In the genomic region with DNA sequence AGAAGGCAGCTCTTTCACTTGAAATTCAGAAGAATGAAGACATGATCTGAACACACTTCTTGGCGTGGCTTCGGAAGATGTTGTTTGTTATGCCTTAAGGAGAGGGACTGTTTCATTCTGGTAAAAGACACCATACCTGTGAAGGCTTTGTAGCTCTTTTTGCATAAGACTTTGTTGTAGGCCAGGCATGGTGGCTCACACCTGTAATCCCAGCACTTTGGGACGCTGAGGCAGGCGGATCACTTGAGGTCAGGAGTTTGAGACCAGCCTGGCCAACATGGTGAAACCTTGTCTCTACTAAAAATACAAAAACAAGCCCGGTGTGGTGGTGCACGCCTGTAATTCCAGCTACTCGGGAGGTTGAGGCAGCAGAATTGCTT, we compare ENCODE assay signal across 7 cellular contexts.
DNase-seq lines count a peak whose midpoint lies in the region; ATAC-seq, FAIRE-seq and TF ChIP-seq lines count a peak whose summit lies in the region.
"Not testable (repeated sequence)": the region's sequence is repeated elsewhere in the genome, so short reads cannot be mapped to it uniquely, and the experiment has no call there.

No MANE protein-coding gene starts in this region.

- no CpG with 5 or more reads among the region's 7 CpGs for WGBS in trophoblast cell (ENCODE audit: extremely low coverage, insufficient coverage, insufficient read length)

- H3K27me3 ChIP-seq in BLaER1 treated with 17β-estradiol and CSF1 and Interleukin-3, amounts not matched to agents 10 nM and 100 nM; HUES6 (ENCODE audit: control insufficient read depth, insufficient read depth, low read length); endothelial cell of umbilical vein (ENCODE audit: control insufficient read depth in 2 of 2, insufficient read depth in 2 of 2, low read length in 2 of 2); trophoblast cell (ENCODE audit: insufficient read depth, low read length): not testable (repeated sequence)

- not testable (repeated sequence) for H3K4me3 ChIP-seq in BLaER1 treated with 17β-estradiol and CSF1 and Interleukin-3, amounts not matched to agents 10 nM and 100 nM; HUES6 (ENCODE audit: low read depth, low read length); endothelial cell of umbilical vein (replicated peaks in 1 of 3; ENCODE audit: insufficient read depth in 1 of 3, low read depth in 1 of 3, low read length in 3 of 3); mucosa of descending colon; trophoblast cell (ENCODE audit: low read depth, low read length)

- FAIRE-seq in endothelial cell of umbilical vein (lab: Jason Lieb, UNC), result not testable (repeated sequence)

- not testable (repeated sequence) for H3K9me3 ChIP-seq in BLaER1 treated with 17β-estradiol and CSF1 and Interleukin-3, amounts not matched to agents 10 nM and 100 nM (replicated peaks in 1 of 11); HUES6 (ENCODE audit: control insufficient read depth, insufficient read depth, low read depth, low read length); endothelial cell of umbilical vein (replicated peaks; ENCODE audit: control insufficient read depth, insufficient read depth, low read length); mucosa of descending colon; trophoblast cell (ENCODE audit: insufficient read depth, low read depth, low read length)

- H3K9me1 ChIP-seq in endothelial cell of umbilical vein (replicated peaks; ENCODE audit: control insufficient read depth, extremely low read depth, insufficient read depth, low read length), result not testable (repeated sequence)

- not testable (repeated sequence) for H3K4me3 Mint-ChIP-seq in activated CD4-positive, alpha-beta T cell treated with anti-CD3 and anti-CD28 coated beads, Interleukin-2, amount 10 ng/mL, durations not matched to agents 24 days and 14 days; activated naive CD8-positive, alpha-beta T cell treated with anti-CD3 and anti-CD28 coated beads for 36 hours

- peak overlapping the region; percentile 48 to 79 (median 63) for H3K4me2 ChIP-seq in BLaER1 treated with 17β-estradiol and CSF1 and Interleukin-3, amounts not matched to agents 10 nM and 100 nM
- peak overlapping the region; percentile 55 for H3K4me2 ChIP-seq in endothelial cell of umbilical vein (ENCODE audit: insufficient read depth, low read length)
- H3K4me2 ChIP-seq in trophoblast cell (ENCODE audit: low read length), result not testable (repeated sequence)

- not testable (repeated sequence) for DNase-seq in activated CD4-positive, alpha-beta T cell treated with anti-CD3 and anti-CD28 coated beads, Interleukin-2, amount 10 ng/mL, durations not matched to agents 24 days and 14 days; activated naive CD8-positive, alpha-beta T cell treated with anti-CD3 and anti-CD28 coated beads for 36 hours; endothelial cell of umbilical vein (ENCODE audit: low read depth, low spot score); mucosa of descending colon; trophoblast cell

- intact Hi-C loops in activated CD4-positive, alpha-beta T cell treated with anti-CD3 and anti-CD28 coated beads, Interleukin-2, amount 10 ng/mL, durations not matched to agents 24 days and 14 days (cut with micrococcal nuclease); mucosa of descending colon (cut with DNase I, micrococcal nuclease): not testable (repeated sequence)
- intact Hi-C loops in endothelial cell of umbilical vein (cut with micrococcal nuclease), result loop anchor here (5.0 kb wide), 1 partner anchor 105 kb away; no protein-coding TSS in a partner anchor

- dilution Hi-C loops in endothelial cell of umbilical vein (cut with MboI; ENCODE audit: extremely low pct_ligation_motif_present, low sequenced_read_pairs), result not testable (repeated sequence)

- peak overlapping the region; percentile 10 to 86 (median 77); a peak in 20 of 22 replicates for H3K27ac ChIP-seq in BLaER1 treated with 17β-estradiol and CSF1 and Interleukin-3, amounts not matched to agents 10 nM and 100 nM
- H3K27ac ChIP-seq in HUES6 (ENCODE audit: low read depth, low read length), result peak overlapping the region; percentile 17; the same call in 1 of the 2 replicates
- peak overlapping the region; percentile 95 for H3K27ac ChIP-seq in endothelial cell of umbilical vein (ENCODE audit: insufficient read depth, low read depth, low read length)
- H3K27ac ChIP-seq in trophoblast cell (ENCODE audit: low read depth, low read length), result peak overlapping the region; percentile 3

- peak; percentile 35 for ATAC-seq in mucosa of descending colon

- not testable (repeated sequence) for H3K18ac ChIP-seq in trophoblast cell (ENCODE audit: low read length)

- H2AFZ ChIP-seq in endothelial cell of umbilical vein (ENCODE audit: low read depth, low read length), result peak overlapping the region; percentile 58
- not testable (repeated sequence) for H2AFZ ChIP-seq in trophoblast cell (ENCODE audit: insufficient read depth, low read length, poor library complexity)

- peaks cover 15 to 39% (median 25%) of the 10 kb centered on the region in 10 experiments for H3K4me1 ChIP-seq in BLaER1 treated with 17β-estradiol and CSF1 and Interleukin-3, amounts not matched to agents 10 nM and 100 nM
- H3K4me1 ChIP-seq in HUES6 (ENCODE audit: control insufficient read depth, insufficient read depth, low read length) (peaks cover 13% of the 10 kb centered on the region), endothelial cell of umbilical vein (ENCODE audit: control insufficient read depth, extremely low read depth, insufficient read depth, low read length) (peaks cover 28% of the 10 kb centered on the region), mucosa of descending colon (ENCODE audit: low read depth) (peaks cover 14% of the 10 kb centered on the region)
- not testable (repeated sequence) for H3K4me1 ChIP-seq in trophoblast cell (ENCODE audit: control insufficient read depth in 1 of 2, insufficient read depth in 2 of 2, low read length in 2 of 2)

- POLR2A ChIA-PET in endothelial cell of umbilical vein (lab: Charles Lee), result not testable (repeated sequence)

- H3K9ac ChIP-seq in BLaER1 treated with 17β-estradiol and CSF1 and Interleukin-3, amounts not matched to agents 10 nM and 100 nM, result peak overlapping the region in 10 of 11 experiments; percentile 4 to 70 (median 59); a peak in 13 of 22 replicates
- peak overlapping the region; percentile 23 for H3K9ac ChIP-seq in HUES6 (ENCODE audit: low read length)
- peak overlapping the region; percentile 66 for H3K9ac ChIP-seq in endothelial cell of umbilical vein (replicated peaks; ENCODE audit: extremely low read depth, insufficient read depth, low read length)
- not testable (repeated sequence) for H3K9ac ChIP-seq in trophoblast cell (ENCODE audit: low read length)

- not testable (repeated sequence) for H4K91ac ChIP-seq in trophoblast cell (ENCODE audit: low read depth, low read length)

- not testable (repeated sequence) for TF ChIP-seq POLR2A in endothelial cell of umbilical vein (IDR thresholded peaks at IDR 0.05; ENCODE audit: low read depth, low read length)

- H3K14ac ChIP-seq in trophoblast cell (ENCODE audit: low read length), result not testable (repeated sequence)

- not testable (repeated sequence) for H4K12ac ChIP-seq in trophoblast cell (ENCODE audit: low read depth, low read length)

- H2BK120ac ChIP-seq in trophoblast cell (ENCODE audit: insufficient read depth, low read length, poor library complexity), result not testable (repeated sequence)

- not testable (repeated sequence) for H3K27me3 Mint-ChIP-seq in activated CD4-positive, alpha-beta T cell treated with anti-CD3 and anti-CD28 coated beads, Interleukin-2, amount 10 ng/mL, durations not matched to agents 24 days and 14 days; activated naive CD8-positive, alpha-beta T cell treated with anti-CD3 and anti-CD28 coated beads for 36 hours

- not testable (repeated sequence) for H4K20me1 ChIP-seq in BLaER1 treated with 17β-estradiol and CSF1 and Interleukin-3, amounts not matched to agents 10 nM and 100 nM; endothelial cell of umbilical vein (replicated peaks; ENCODE audit: control insufficient read depth, extremely low read depth, insufficient read depth, low read length)

- peaks cover 22% of the 10 kb centered on the region for H3K4me1 Mint-ChIP-seq in activated CD4-positive, alpha-beta T cell treated with anti-CD3 and anti-CD28 coated beads, Interleukin-2, amount 10 ng/mL, durations not matched to agents 24 days and 14 days
- peaks cover 25% of the 10 kb centered on the region for H3K4me1 Mint-ChIP-seq in activated naive CD8-positive, alpha-beta T cell treated with anti-CD3 and anti-CD28 coated beads for 36 hours

- not testable (repeated sequence) for H3K36me3 Mint-ChIP-seq in activated CD4-positive, alpha-beta T cell treated with anti-CD3 and anti-CD28 coated beads, Interleukin-2, amount 10 ng/mL, durations not matched to agents 24 days and 14 days (ENCODE audit: low read depth)
- H3K36me3 Mint-ChIP-seq in activated naive CD8-positive, alpha-beta T cell treated with anti-CD3 and anti-CD28 coated beads for 36 hours, result peaks cover 13% of the 10 kb centered on the region

- H2BK12ac ChIP-seq in trophoblast cell (ENCODE audit: low read length), result not testable (repeated sequence)

- H3K79me2 ChIP-seq in endothelial cell of umbilical vein (ENCODE audit: control insufficient read depth, insufficient read depth, low read length); trophoblast cell (ENCODE audit: control insufficient read depth, insufficient read depth, low read length, poor library complexity): not testable (repeated sequence)

- H3K27ac Mint-ChIP-seq in activated CD4-positive, alpha-beta T cell treated with anti-CD3 and anti-CD28 coated beads, Interleukin-2, amount 10 ng/mL, durations not matched to agents 24 days and 14 days, result peak overlapping the region; percentile 85
- H3K27ac Mint-ChIP-seq in activated naive CD8-positive, alpha-beta T cell treated with anti-CD3 and anti-CD28 coated beads for 36 hours, result peak overlapping the region; percentile 80

- not testable (repeated sequence) for H3K36me3 ChIP-seq in BLaER1 treated with 17β-estradiol and CSF1 and Interleukin-3, amounts not matched to agents 10 nM and 100 nM; HUES6 (ENCODE audit: control insufficient read depth, insufficient read depth, low read length); endothelial cell of umbilical vein (ENCODE audit: control insufficient read depth in 2 of 2, extremely low read depth in 1 of 2, insufficient read depth in 2 of 2, low read length in 2 of 2); mucosa of descending colon (ENCODE audit: low read depth); trophoblast cell (ENCODE audit: control insufficient read depth in 1 of 2, insufficient read depth in 2 of 2, low read length in 2 of 2)

- H3K9me3 Mint-ChIP-seq in activated CD4-positive, alpha-beta T cell treated with anti-CD3 and anti-CD28 coated beads, Interleukin-2, amount 10 ng/mL, durations not matched to agents 24 days and 14 days; activated naive CD8-positive, alpha-beta T cell treated with anti-CD3 and anti-CD28 coated beads for 36 hours: not testable (repeated sequence)

- not testable (repeated sequence) for H3K79me1 ChIP-seq in trophoblast cell (ENCODE audit: low read length)

- H2BK5ac ChIP-seq in trophoblast cell (ENCODE audit: low read depth, low read length, poor library complexity), result not testable (repeated sequence)

- H2AK5ac ChIP-seq in trophoblast cell (ENCODE audit: low read length), result not testable (repeated sequence)

- TSS peak; percentile 45 for BruUV-seq in endothelial cell of umbilical vein (replicated peaks; lab: Mats Ljungman, UMichigan)

- CTCF ChIA-PET in endothelial cell of umbilical vein (lab: Charles Lee), result interaction anchor here (1.0 to 1.8 kb wide), 7 partner anchors 9 to 66 kb away, joined by 3 to 7 read pairs (median 4); no protein-coding TSS in a partner anchor

- not testable (repeated sequence) for TF ChIP-seq CTCF in endothelial cell of umbilical vein (IDR thresholded peaks at IDR 0.05; ENCODE audit: extremely low read depth in 1 of 2, insufficient read depth in 1 of 2, low read depth in 1 of 2, low read length in 2 of 2); mucosa of descending colon (IDR thresholded peaks at IDR 0.05)

- not testable (repeated sequence) for H3K23ac ChIP-seq in trophoblast cell (ENCODE audit: low read length)

- H4K8ac ChIP-seq in trophoblast cell (ENCODE audit: low read depth, low read length), result not testable (repeated sequence)

- not testable (repeated sequence) for H3K4ac ChIP-seq in trophoblast cell (ENCODE audit: low read depth, low read length)

Comparison
In these comparisons a context has a peak if more than half of its experiments do, and no peak if none do; other contexts are left out.
1. H3K27ac ChIP-seq: peak in every context shown above with its lines; median percentile 95 in endothelial cell of umbilical vein; 77 in BLaER1 treated with 17β-estradiol and CSF1 and Interleukin-3, amounts not matched to agents 10 nM and 100 nM; 17 in HUES6; 3 in trophoblast cell.